ENCODE assay signal across 16 cellular contexts in genomic region chr14:104549536-104550339, GRCh38. TPM values are rescaled to one million over a fixed set of nuclear protein-coding genes. Genes with fewer than 3 reads are reported as not detected.
"Had no signal": no experiment of that assay in that cellular context is flagged by ENCODE, and none has a peak within 500 bp of the region (broad histone marks: within the 10 kb centered on the region; RNA-seq: fewer than 3 reads in every experiment).

No MANE protein-coding gene starts in this region.

- H3K4me1 ChIP-seq: breast epithelium, thyroid gland had no signal

- H3K4me3 Mint-ChIP-seq: activated naive CD8-positive, alpha-beta T cell treated with anti-CD3 and anti-CD28 coated beads, Interleukin-2, amount 10 ng/mL, durations not matched to agents 7 days and 5 days; activated T-helper 1 cell treated with anti-CD3 and anti-CD28 coated beads, Interleukin-12 subunit alpha, Interleukin-12 subunit beta, Interleukin-2, Interleukin-4 antibody, amounts not matched to agents 30 ng/mL and 10 ng/mL and 1 ng/mL, durations not matched to agents 14 hours and 24 hours and 36 hours; nephron had no signal

- H3K27ac ChIP-seq: breast epithelium, esophagus muscularis mucosa, ovary, skin epidermis, thyroid gland, vagina had no signal

- H3K9me3 Mint-ChIP-seq: activated naive CD8-positive, alpha-beta T cell treated with anti-CD3 and anti-CD28 coated beads, Interleukin-2, amount 10 ng/mL, durations not matched to agents 7 days and 5 days; activated T-helper 1 cell treated with anti-CD3 and anti-CD28 coated beads, Interleukin-12 subunit alpha, Interleukin-12 subunit beta, Interleukin-2, Interleukin-4 antibody, amounts not matched to agents 30 ng/mL and 10 ng/mL and 1 ng/mL, durations not matched to agents 14 hours and 24 hours and 36 hours; nephron had no signal

- H3K9me3 ChIP-seq: esophagus muscularis mucosa, ovary, thyroid gland, vagina had no signal

- DNase-seq: activated CD4-positive, alpha-beta T cell treated with anti-CD3 and anti-CD28 coated beads for 48 hours; activated naive CD8-positive, alpha-beta T cell treated with anti-CD3 and anti-CD28 coated beads, Interleukin-2, amount 10 ng/mL, durations not matched to agents 7 days and 5 days; anterior cingulate cortex; T1000; thyroid gland had no signal

- H3K27me3 Mint-ChIP-seq: activated naive CD8-positive, alpha-beta T cell treated with anti-CD3 and anti-CD28 coated beads, Interleukin-2, amount 10 ng/mL, durations not matched to agents 7 days and 5 days had no signal

- H3K36me3 Mint-ChIP-seq: activated naive CD8-positive, alpha-beta T cell treated with anti-CD3 and anti-CD28 coated beads, Interleukin-2, amount 10 ng/mL, durations not matched to agents 7 days and 5 days had no signal

- H3K27ac Mint-ChIP-seq: activated naive CD8-positive, alpha-beta T cell treated with anti-CD3 and anti-CD28 coated beads, Interleukin-2, amount 10 ng/mL, durations not matched to agents 7 days and 5 days; activated T-helper 1 cell treated with anti-CD3 and anti-CD28 coated beads, Interleukin-12 subunit alpha, Interleukin-12 subunit beta, Interleukin-2, Interleukin-4 antibody, amounts not matched to agents 30 ng/mL and 10 ng/mL and 1 ng/mL, durations not matched to agents 14 hours and 24 hours and 36 hours had no signal

- H3K36me3 ChIP-seq: breast epithelium, esophagus muscularis mucosa, ovary, thyroid gland, vagina had no signal

- H3K4me1 Mint-ChIP-seq: activated naive CD8-positive, alpha-beta T cell treated with anti-CD3 and anti-CD28 coated beads, Interleukin-2, amount 10 ng/mL, durations not matched to agents 7 days and 5 days had no signal

- H3K27me3 ChIP-seq: ovary, thyroid gland, vagina had no signal

- H3K4me3 ChIP-seq: breast epithelium, esophagus muscularis mucosa, ovary, skin epidermis, thyroid gland, vagina had no signal

RNA-seq across cellular contexts. Expression of gene C14orf180, which starts 29.8 kb away (rescaled TPM):
- total RNA-seq: activated naive CD8-positive, alpha-beta T cell treated with anti-CD3 and anti-CD28 coated beads, Interleukin-2, amount 10 ng/mL, durations not matched to agents 7 days and 5 days; activated T-helper 1 cell treated with anti-CD3 and anti-CD28 coated beads, Interleukin-12 subunit alpha, Interleukin-12 subunit beta, Interleukin-2, Interleukin-4 antibody, amounts not matched to agents 30 ng/mL and 10 ng/mL and 1 ng/mL, durations not matched to agents 14 hours and 24 hours and 36 hours; chondrocyte; dermis microvascular lymphatic vessel endothelial cell; fibroblast of villous mesenchyme; renal cortical epithelial cell had no signal

RNA-seq across cellular contexts. Expression of gene TMEM179, which starts 54.8 kb away (rescaled TPM):
- total RNA-seq: activated naive CD8-positive, alpha-beta T cell treated with anti-CD3 and anti-CD28 coated beads, Interleukin-2, amount 10 ng/mL, durations not matched to agents 7 days and 5 days; breast epithelium; fibroblast of villous mesenchyme; renal cortical epithelial cell had no signal
